In genomic region chr12:10367714-10368113, GRCh38 we compare ENCODE assay signal across 11 cellular contexts. TPM values are rescaled to one million over a fixed set of nuclear protein-coding genes. Genes with fewer than 3 reads are reported as not detected.
"Had no signal": no experiment of that assay in that cellular context is flagged by ENCODE, and none has a peak within 500 bp of the region (broad histone marks: within the 10 kb centered on the region; RNA-seq: fewer than 3 reads in every experiment).

No MANE protein-coding gene starts in this region.

RNA-seq across cellular contexts. Expression of gene KLRK1, which starts 22.1 kb away (rescaled TPM):
- total RNA-seq: SJCRH30 had no signal

RNA-seq across cellular contexts. Expression of gene KLRC4, which starts 41.8 kb away (rescaled TPM):
- total RNA-seq: activated naive CD4-positive, alpha-beta T cell treated with anti-CD3 and anti-CD28 coated beads for 36 hours; cardiac septum; endodermal cell; gastrocnemius medialis; myocyte; osteoblast; right cardiac atrium; SJCRH30 had no signal
- polyA plus RNA-seq: right cardiac atrium had no signal

RNA-seq across cellular contexts. Expression of gene KLRC3, which starts 52.7 kb away (rescaled TPM):
- total RNA-seq: activated naive CD4-positive, alpha-beta T cell treated with anti-CD3 and anti-CD28 coated beads for 36 hours; aorta; cardiac septum; endodermal cell; gastrocnemius medialis; left cardiac atrium; myocyte; prostate gland; right cardiac atrium; SJCRH30 had no signal
- polyA plus RNA-seq: aorta, right cardiac atrium had no signal
